Comparison of ENCODE assay signal across 9 cellular contexts in genomic region chr12:92503977-92504966, GRCh38.
DNase-seq lines count a peak whose midpoint lies in the region; ATAC-seq, FAIRE-seq and TF ChIP-seq lines count a peak whose summit lies in the region.
"Had no signal": no experiment of that assay in that cellular context is flagged by ENCODE, and none has a peak within 500 bp of the region (broad histone marks: within the 10 kb centered on the region; RNA-seq: fewer than 3 reads in every experiment).

No MANE protein-coding gene starts in this region.

- intact Hi-C loops in naive thymus-derived CD4-positive, alpha-beta T cell (cut with micrococcal nuclease), result loop anchor here (2.0 kb wide), 5 partner anchors 37 to 357 kb away; no protein-coding TSS in a partner anchor

- TF ChIP-seq CTCF in A549 (IDR thresholded peaks at IDR 0.05), result no peak

- CTCF ChIA-PET in A549 (lab: Yijun Ruan, JAX), result interaction anchor here (0.6 to 4.3 kb wide), 6 partner anchors 9 to 1122 kb away, joined by 3 to 15 read pairs (median 4); no protein-coding TSS in a partner anchor
- CTCF ChIA-PET in naive thymus-derived CD4-positive, alpha-beta T cell (lab: Charles Lee), result interaction anchor here (1.0 to 2.4 kb wide), 3 partner anchors 65 to 205 kb away, joined by 4 to 7 read pairs (median 5); no protein-coding TSS in a partner anchor

- H3K4me3 Mint-ChIP-seq in IgD-negative memory B cell, result peak overlapping the region; percentile 54 to 88 (median 79)
- peak overlapping the region in 4 of 10 donors; percentile 3 to 38 (median 12) for H3K4me3 Mint-ChIP-seq in naive thymus-derived CD4-positive, alpha-beta T cell
- no peak overlapping the region for H3K4me3 Mint-ChIP-seq in activated T-helper 17 cell treated with anti-CD3 and anti-CD28 coated beads, Interleukin-2, amount 50 U/mL, for 72 hours

- ATAC-seq in A549 (peak in 1 of 2 experiments; percentile 16; a peak in 2 of 6 replicates), HG03196 (IDR thresholded peaks at IDR 0.05; ENCODE audit: unreplicated experiment) (no peak)
- peak; percentile 50 for ATAC-seq in naive thymus-derived CD4-positive, alpha-beta T cell
- ATAC-seq in activated T-helper 17 cell treated with anti-CD3 and anti-CD28 coated beads, Interleukin-2, amount 50 U/mL, for 72 hours (replicated peaks), result no peak

- peaks cover 40% of the 10 kb centered on the region for H3K4me1 ChIP-seq in A549
- H3K4me1 ChIP-seq in naive thymus-derived CD4-positive, alpha-beta T cell (ENCODE audit: control insufficient read depth in 2 of 2, insufficient read depth in 2 of 2, low read length in 2 of 2), result peaks cover 17 to 28% of the 10 kb centered on the region in 2 donors

- peak overlapping the region; percentile 36 to 65; a peak in 5 of 6 replicates for H3K27ac ChIP-seq in A549
- H3K27ac ChIP-seq in naive thymus-derived CD4-positive, alpha-beta T cell (ENCODE audit: low read depth, low read length), result no peak overlapping the region

- TF ChIP-seq RAD21 in A549 (conservative IDR thresholded peaks at IDR 0.05 in 1 of 2, IDR thresholded peaks at IDR 0.05 in 1 of 2), result no peak

- H3K36me3 Mint-ChIP-seq in IgD-negative memory B cell, result peaks cover 5% of the 10 kb centered on the region
- peaks cover 0 to 24% (median 0%) of the 10 kb centered on the region in 5 donors for H3K36me3 Mint-ChIP-seq in naive thymus-derived CD4-positive, alpha-beta T cell
- peaks cover 6% of the 10 kb centered on the region for H3K36me3 Mint-ChIP-seq in activated T-helper 17 cell treated with anti-CD3 and anti-CD28 coated beads, Interleukin-2, amount 50 U/mL, for 72 hours (ENCODE audit: low read depth)

- H3K4me1 Mint-ChIP-seq in IgD-negative memory B cell, result peaks cover 42 to 48% (median 43%) of the 10 kb centered on the region in 3 donors
- peaks cover 14 to 48% (median 30%) of the 10 kb centered on the region in 7 donors for H3K4me1 Mint-ChIP-seq in naive thymus-derived CD4-positive, alpha-beta T cell
- peaks cover 21% of the 10 kb centered on the region for H3K4me1 Mint-ChIP-seq in activated T-helper 17 cell treated with anti-CD3 and anti-CD28 coated beads, Interleukin-2, amount 50 U/mL, for 72 hours

- peak overlapping the region; percentile 59 for H3K4me2 ChIP-seq in A549

- POLR2A ChIA-PET in A549 (lab: Yijun Ruan, JAX), result interaction anchor here (1.3 kb wide), 1 partner anchor 358 kb away, joined by 5 read pairs; the partner anchor contains the start of gene BTG1
- POLR2A ChIA-PET in naive thymus-derived CD4-positive, alpha-beta T cell (lab: Charles Lee), result interaction anchor here (0.6 to 4.4 kb wide), 11 partner anchors 9 to 360 kb away, joined by 3 to 71 read pairs (median 3); partner anchors contain the start of gene BTG1

- no peak for TF ChIP-seq EP300 in A549 (IDR thresholded peaks at IDR 0.05)

- 70% methylated on average over 12 of the region's 12 CpGs for WGBS in A549 (ENCODE audit: missing lambda C conversion rate)

- H3K4me3 ChIP-seq in A549, result no peak overlapping the region
- no peak overlapping the region for H3K4me3 ChIP-seq in naive thymus-derived CD4-positive, alpha-beta T cell (ENCODE audit: low read length)

- no peaks in the 10 kb centered on the region for H3K27me3 Mint-ChIP-seq in IgD-negative memory B cell
- H3K27me3 Mint-ChIP-seq in naive thymus-derived CD4-positive, alpha-beta T cell, result no peaks in the 10 kb centered on the region
- no peaks in the 10 kb centered on the region for H3K27me3 Mint-ChIP-seq in activated T-helper 17 cell treated with anti-CD3 and anti-CD28 coated beads, Interleukin-2, amount 50 U/mL, for 72 hours

- no peak for FAIRE-seq in A549 (lab: Jason Lieb, UNC)
- FAIRE-seq: G401.6 had no signal

- DNase-seq in A549 (ENCODE audit: low read depth in 1 of 2, low spot score in 1 of 2) (no peak), cerebellar cortex (ENCODE audit: low spot score) (peak; percentile 89), middle frontal gyrus (ENCODE audit: extremely low spot score, low spot score) (no peak), SIG-M5 treated with dmso at 0.1 percent for 504 hours (lab: John Stamatoyannopoulos, UW; ENCODE audit: unreplicated experiment) (no peak)
- DNase-seq in naive thymus-derived CD4-positive, alpha-beta T cell, result no peak

- H3K27me3 ChIP-seq in naive thymus-derived CD4-positive, alpha-beta T cell (ENCODE audit: control insufficient read depth in 2 of 2, insufficient read depth in 2 of 2, low read length in 2 of 2), result no peaks in the 10 kb centered on the region

- no peaks in the 10 kb centered on the region for H3K9me3 ChIP-seq in A549
- H3K9me3 ChIP-seq in naive thymus-derived CD4-positive, alpha-beta T cell (ENCODE audit: control insufficient read depth in 2 of 3, low read length in 3 of 3), result no peaks in the 10 kb centered on the region

- peak overlapping the region; percentile 92 to 99 (median 97) for H3K27ac Mint-ChIP-seq in IgD-negative memory B cell
- peak overlapping the region in 7 of 9 donors; percentile 6 to 99 (median 60) for H3K27ac Mint-ChIP-seq in naive thymus-derived CD4-positive, alpha-beta T cell
- no peak overlapping the region for H3K27ac Mint-ChIP-seq in activated T-helper 17 cell treated with anti-CD3 and anti-CD28 coated beads, Interleukin-2, amount 50 U/mL, for 72 hours

- no peaks in the 10 kb centered on the region for H3K9me3 Mint-ChIP-seq in IgD-negative memory B cell
- peaks cover 0 to 3% (median 0%) of the 10 kb centered on the region in 11 donors for H3K9me3 Mint-ChIP-seq in naive thymus-derived CD4-positive, alpha-beta T cell
- H3K9me3 Mint-ChIP-seq in activated T-helper 17 cell treated with anti-CD3 and anti-CD28 coated beads, Interleukin-2, amount 50 U/mL, for 72 hours, result peaks cover 4% of the 10 kb centered on the region

- no peaks in the 10 kb centered on the region for H3K36me3 ChIP-seq in naive thymus-derived CD4-positive, alpha-beta T cell (ENCODE audit: control insufficient read depth in 2 of 3, insufficient read depth in 3 of 3, low read length in 3 of 3)

- no peak for TF ChIP-seq POLR2A in A549 (IDR thresholded peaks at IDR 0.05; ENCODE audit: low read length)

TF ChIP-seq in A549, 52 proteins besides CTCF, POLR2A, EP300 and RAD21:
- TF ChIP-seq NPAS2 (CRISPR knock-in tag; IDR thresholded peaks at IDR 0.05; ENCODE audit: borderline replicate concordance) (no peak), EHF (CRISPR knock-in tag; IDR thresholded peaks at IDR 0.05) (no peak), ZSCAN20 (CRISPR knock-in tag; IDR thresholded peaks at IDR 0.05) (no peak)
TF ChIP-seq in A549: peak in this region for 0.
